ENCODE assay signal across 27 cellular contexts in the genomic region with DNA sequence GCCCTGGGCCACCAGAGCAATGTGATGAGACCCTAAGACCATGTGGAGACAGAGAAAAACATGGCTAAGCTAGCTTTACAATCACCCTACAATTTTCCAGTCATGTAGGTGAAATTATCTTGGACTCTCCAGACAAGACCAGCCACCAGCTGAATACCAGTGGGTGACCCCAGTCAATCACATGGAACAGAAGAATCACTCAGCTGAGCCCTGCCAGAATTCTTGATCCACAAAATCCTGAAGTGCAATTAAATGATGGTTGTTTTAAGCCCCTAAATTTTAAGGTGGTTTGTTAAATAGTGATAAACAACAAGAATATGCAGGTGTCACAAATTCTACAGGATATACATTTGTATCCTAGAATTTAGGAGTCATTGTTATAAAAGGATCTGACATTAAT.
"Had no signal": no experiment of that assay in that cellular context is flagged by ENCODE, and none has a peak within 500 bp of the region (broad histone marks: within the 10 kb centered on the region; RNA-seq: fewer than 3 reads in every experiment).

No MANE protein-coding gene starts in this region.

- ATAC-seq: natural killer cell; psoas muscle; right cardiac atrium; stimulated activated memory B cell treated with anti-CD40 and anti-IgM and Interleukin-4, amounts not matched to agents 10 μg/mL and 1 μg/mL and 100 μg/mL, for 72 hours; stimulated activated naive CD8-positive, alpha-beta T cell treated with anti-CD3 and anti-CD28 coated beads, Interleukin-15, amount 100 ng/mL, for 72 hours; stimulated activated naive CD8-positive, alpha-beta T cell treated with anti-CD3 and anti-CD28 coated beads, Interleukin-15, Interleukin-2, amounts not matched to agents 100 U/mL and 50 U/mL, for 24 hours had no signal

- H3K36me3 ChIP-seq: neural progenitor cell, ovary, spleen, suprapubic skin, tibial nerve, upper lobe of left lung, vagina had no signal

- H3K27ac ChIP-seq: neural progenitor cell, ovary, parathyroid adenoma, psoas muscle, skin epidermis, spleen, suprapubic skin, testis, tibial nerve, upper lobe of left lung, vagina had no signal

- H3K4me3 ChIP-seq: neural progenitor cell, ovary, psoas muscle, skin epidermis, smooth muscle cell, spleen, suprapubic skin, testis, tibial nerve, upper lobe of left lung, vagina had no signal

- H2AFZ ChIP-seq: neural progenitor cell had no signal

- H3K79me2 ChIP-seq: parathyroid adenoma had no signal

- FAIRE-seq: urothelium cell line had no signal

- H3K9ac ChIP-seq: neural progenitor cell, parathyroid adenoma had no signal

- H3K4me2 ChIP-seq: neural progenitor cell, smooth muscle cell had no signal

- H3K9me3 ChIP-seq: ovary, psoas muscle, suprapubic skin, testis, vagina had no signal

- H3K4me1 ChIP-seq: neural progenitor cell, psoas muscle, testis, vagina had no signal

- DNase-seq: natural killer cell; occipital lobe; ovary; psoas muscle; right cardiac atrium; spleen; stimulated activated CD4-positive, alpha-beta T cell treated with anti-CD3 and anti-CD28 coated beads, Interleukin-12 subunit alpha, Interleukin-12 subunit beta, amount 100 ng/mL, for 4 hours; stimulated activated CD4-positive, alpha-beta T cell treated with anti-CD3 and anti-CD28 coated beads, Interleukin-1b, Interleukin-23, amount 100 ng/mL, for 48 hours; stimulated activated CD4-positive, alpha-beta T cell treated with anti-CD3 and anti-CD28 coated beads, Interleukin-4, amount 100 ng/mL, for 1 hour; stimulated activated CD4-positive, alpha-beta T cell treated with anti-CD3 and anti-CD28 coated beads, Interleukin-4, amount 100 ng/mL, for 4 hours; stimulated activated CD8-positive, alpha-beta memory T cell treated with anti-CD3 and anti-CD28 coated beads, Interleukin-4, amount 100 ng/mL, for 48 hours; stimulated activated naive CD4-positive, alpha-beta T cell; stimulated activated naive CD8-positive, alpha-beta T cell treated with anti-CD3 and anti-CD28 coated beads, Interleukin-15, amount 100 ng/mL, for 72 hours; stimulated activated naive CD8-positive, alpha-beta T cell treated with anti-CD3 and anti-CD28 coated beads, Interleukin-15, Interleukin-2, amounts not matched to agents 100 U/mL and 50 U/mL, for 24 hours; substantia nigra; testis; trophoblast cell; upper lobe of left lung had no signal

- H3K27me3 ChIP-seq: neural progenitor cell, ovary, spleen, suprapubic skin, testis, tibial nerve, upper lobe of left lung, vagina had no signal
